12 cellular contexts compared by ENCODE assay signal in genomic region chr2:238684362-238685326, GRCh38.
DNase-seq lines count a peak whose midpoint lies in the region; ATAC-seq, FAIRE-seq and TF ChIP-seq lines count a peak whose summit lies in the region.
"Had no signal": no experiment of that assay in that cellular context is flagged by ENCODE, and none has a peak within 500 bp of the region (broad histone marks: within the 10 kb centered on the region; RNA-seq: fewer than 3 reads in every experiment).

No MANE protein-coding gene starts in this region.

- TF ChIP-seq EP300 in K562 (IDR thresholded peaks at IDR 0.05; ENCODE audit: low read length) = no peak

- no peak for FAIRE-seq in K562 (lab: Jason Lieb, UNC)

- 2% methylated on average over 7 of the region's 8 CpGs for WGBS in K562 (ENCODE audit: insufficient coverage, low coverage, missing lambda C conversion rate)

- CTCF ChIA-PET in activated naive CD4-positive, alpha-beta T cell treated with anti-CD3 and anti-CD28 coated beads, Interleukin-2, amount 10 ng/mL, durations not matched to agents 7 days and 5 days (lab: Charles Lee) = interaction anchor here (1.1 kb wide), 1 partner anchor 14 kb away, joined by 3 read pairs; no protein-coding TSS in a partner anchor
- CTCF ChIA-PET in K562 (lab: Yijun Ruan, JAX; ENCODE audit: low intra/inter-chr PET ratio) = no interaction called here

- H3K4me3 ChIP-seq in K562 = no peak overlapping the region
- no peak overlapping the region for H3K4me3 ChIP-seq in kidney epithelial cell (ENCODE audit: low read depth, low read length)
- no peak overlapping the region for H3K4me3 ChIP-seq in uterus

- TF ChIP-seq POLR2A in K562 (conservative IDR thresholded peaks at IDR 0.05) (no peak), uterus (IDR thresholded peaks at IDR 0.05) (no peak)

- no peaks in the 10 kb centered on the region for H3K9me3 Mint-ChIP-seq in activated naive CD4-positive, alpha-beta T cell treated with anti-CD3 and anti-CD28 coated beads, Interleukin-2, amount 50 U/mL, for 72 hours
- H3K9me3 Mint-ChIP-seq in activated naive CD4-positive, alpha-beta T cell treated with anti-CD3 and anti-CD28 coated beads, Interleukin-2, amount 10 ng/mL, durations not matched to agents 7 days and 5 days = no peaks in the 10 kb centered on the region

- in situ Hi-C loops in K562 (cut with MboI) = no loop called here

- H2AFZ ChIP-seq in K562 (ENCODE audit: low read depth, low read length) = no peak overlapping the region

- no peaks in the 10 kb centered on the region for H3K4me1 Mint-ChIP-seq in activated naive CD4-positive, alpha-beta T cell treated with anti-CD3 and anti-CD28 coated beads, Interleukin-2, amount 10 ng/mL, durations not matched to agents 7 days and 5 days

- no peaks in the 10 kb centered on the region for H3K9me1 ChIP-seq in K562 (ENCODE audit: control insufficient read depth, insufficient read depth, low read length)

- H3K9me3 ChIP-seq in K562 (replicated peaks; ENCODE audit: control insufficient read depth, insufficient read depth, low read depth, low read length) (no peaks in the 10 kb centered on the region), uterus (peaks cover 0 to 8% of the 10 kb centered on the region in 2 donors)

- H3K27me3 ChIP-seq in K562 (ENCODE audit: control insufficient read depth in 2 of 2, insufficient read depth in 2 of 2, low read length in 2 of 2) = peaks cover 0 to 12% of the 10 kb centered on the region in 2 experiments; a peak in 3 of 5 replicates
- no peaks in the 10 kb centered on the region for H3K27me3 ChIP-seq in kidney epithelial cell (ENCODE audit: control insufficient read depth, insufficient read depth, low read length)
- no peaks in the 10 kb centered on the region for H3K27me3 ChIP-seq in uterus

- H3K36me3 Mint-ChIP-seq in activated naive CD4-positive, alpha-beta T cell treated with anti-CD3 and anti-CD28 coated beads, Interleukin-2, amount 50 U/mL, for 72 hours = no peaks in the 10 kb centered on the region
- no peaks in the 10 kb centered on the region for H3K36me3 Mint-ChIP-seq in activated naive CD4-positive, alpha-beta T cell treated with anti-CD3 and anti-CD28 coated beads, Interleukin-2, amount 10 ng/mL, durations not matched to agents 7 days and 5 days

- H3K36me3 ChIP-seq in K562 (ENCODE audit: control insufficient read depth, insufficient read depth, low read length) = no peaks in the 10 kb centered on the region
- H3K36me3 ChIP-seq in kidney epithelial cell (ENCODE audit: control insufficient read depth, insufficient read depth, low read length) = no peaks in the 10 kb centered on the region
- H3K36me3 ChIP-seq in uterus = no peaks in the 10 kb centered on the region

- intact Hi-C loops in K562 (cut with micrococcal nuclease) (no loop called here), uterus (cut with DNase I; ENCODE audit: low total_unique reads) (no loop called here)

- ATAC-seq in activated naive CD4-positive, alpha-beta T cell treated with anti-CD3 and anti-CD28 coated beads, Interleukin-2, amount 50 U/mL, for 72 hours = peak; percentile 49 to 98
- ATAC-seq in K562 (no peak), GM18867 (IDR thresholded peaks at IDR 0.05; ENCODE audit: unreplicated experiment) (no peak), HG03469 (IDR thresholded peaks at IDR 0.05; ENCODE audit: unreplicated experiment) (no peak)

- no peak overlapping the region for H3K4me3 Mint-ChIP-seq in activated naive CD4-positive, alpha-beta T cell treated with anti-CD3 and anti-CD28 coated beads, Interleukin-2, amount 10 ng/mL, durations not matched to agents 7 days and 5 days

- H3K27ac ChIP-seq in K562 (ENCODE audit: extremely low read depth, low read depth, low read length) (no peak overlapping the region), uterus (peak overlapping the region; percentile 87 to 90)

- no peak overlapping the region for H3K9ac ChIP-seq in K562 (ENCODE audit: insufficient read depth in 1 of 2, low read depth in 2 of 2, low read length in 2 of 2)

- H4K20me1 ChIP-seq in K562 (replicated peaks; ENCODE audit: control insufficient read depth, insufficient read depth, low read length) = no peaks in the 10 kb centered on the region; the same call in 1 of the 2 replicates

- TF ChIP-seq CTCF in K562 (IDR thresholded peaks at IDR 0.05 in 2 of 3, conservative IDR thresholded peaks at IDR 0.05 in 1 of 3; ENCODE audit: insufficient read depth in 2 of 3, low read depth in 1 of 3, low read length in 3 of 3) (no peak), kidney epithelial cell (IDR thresholded peaks at IDR 0.05; ENCODE audit: insufficient read depth, low read length, poor library complexity, severe bottlenecking) (no peak), uterus (IDR thresholded peaks at IDR 0.05) (no peak)

- H3K27ac Mint-ChIP-seq in activated naive CD4-positive, alpha-beta T cell treated with anti-CD3 and anti-CD28 coated beads, Interleukin-2, amount 50 U/mL, for 72 hours = no peak overlapping the region
- no peak overlapping the region for H3K27ac Mint-ChIP-seq in activated naive CD4-positive, alpha-beta T cell treated with anti-CD3 and anti-CD28 coated beads, Interleukin-2, amount 10 ng/mL, durations not matched to agents 7 days and 5 days

- BruUV-seq in K562 (replicated peaks; lab: Mats Ljungman, UMichigan) = no TSS peak

- H3K4me1 ChIP-seq in K562 (replicated peaks in 1 of 2; ENCODE audit: control insufficient read depth in 2 of 2, insufficient read depth in 2 of 2, low read length in 2 of 2) (no peaks in the 10 kb centered on the region), uterus (peaks cover 0 to 11% of the 10 kb centered on the region in 2 donors)

- no peak for DNase-seq in activated naive CD4-positive, alpha-beta T cell treated with anti-CD3 and anti-CD28 coated beads, Interleukin-2, amount 50 U/mL, for 72 hours (ENCODE audit: low spot score in 2 of 2)
- no peak for DNase-seq in activated naive CD4-positive, alpha-beta T cell treated with anti-CD3 and anti-CD28 coated beads, Interleukin-2, amount 10 ng/mL, durations not matched to agents 7 days and 5 days
- DNase-seq in K562 (ENCODE audit: extremely low read depth in 1 of 4, low spot score in 3 of 4) = no peak
- DNase-seq in kidney epithelial cell (ENCODE audit: low read depth) = peak; percentile 29
- DNase-seq in uterus = peak; percentile 73 to 87
- no peak for DNase-seq in SHP77 (lab: John Stamatoyannopoulos, UW)
- DNase-seq: activated T-cell treated with anti-CD3 and anti-CD28 coated beads, Interleukin-2, amount 50 U/mL, for 1 hour; DMS153; NCI-H1694; stimulated activated naive CD4-positive, alpha-beta T cell treated with Interleukin-2 at 50 U/mL for 16 hours had no signal

- no peak overlapping the region for H3K4me2 ChIP-seq in K562 (ENCODE audit: insufficient read depth, low read length)

- H3K27me3 Mint-ChIP-seq in activated naive CD4-positive, alpha-beta T cell treated with anti-CD3 and anti-CD28 coated beads, Interleukin-2, amount 10 ng/mL, durations not matched to agents 7 days and 5 days = peaks cover 17% of the 10 kb centered on the region

- no peaks in the 10 kb centered on the region for H3K79me2 ChIP-seq in K562 (ENCODE audit: control insufficient read depth, insufficient read depth, low read length)

- TF ChIP-seq RAD21 in K562 (CRISPR knock-in tag; conservative IDR thresholded peaks at IDR 0.05 in 1 of 2, IDR thresholded peaks at IDR 0.05 in 1 of 2) = no peak

- POLR2A ChIA-PET in K562 (lab: Yijun Ruan, JAX) = interaction anchor here (0.8 kb wide), 1 partner anchor 314 kb away, joined by 3 read pairs; no protein-coding TSS in a partner anchor

TF ChIP-seq in K562, 482 proteins besides CTCF, POLR2A, EP300 and RAD21:
- peak; percentile 68 for TF ChIP-seq FOSL1 (tag; conservative IDR thresholded peaks at IDR 0.05)
- no peak for TF ChIP-seq REST (CRISPR knock-in tag; IDR thresholded peaks at IDR 0.05; ENCODE audit: low read depth)
- TF ChIP-seq CBFA2T3 (IDR thresholded peaks at IDR 0.05) = no peak
- no peak for TF ChIP-seq CCAR2 (IDR thresholded peaks at IDR 0.05; ENCODE audit: low read depth, low read length)

Comparison
In these comparisons a context has a peak if more than half of its experiments do, and no peak if none do; other contexts are left out.
1. ATAC-seq: peak in activated naive CD4-positive, alpha-beta T cell treated with anti-CD3 and anti-CD28 coated beads, Interleukin-2, amount 50 U/mL, for 72 hours (2 of 2); none in K562 (single experiment), GM18867 (single experiment) and HG03469 (single experiment).
2. DNase-seq: peak in kidney epithelial cell (single experiment) and uterus (2 of 2); none in activated naive CD4-positive, alpha-beta T cell treated with anti-CD3 and anti-CD28 coated beads, Interleukin-2, amount 50 U/mL, for 72 hours (0 of 2), activated naive CD4-positive, alpha-beta T cell treated with anti-CD3 and anti-CD28 coated beads, Interleukin-2, amount 10 ng/mL, durations not matched to agents 7 days and 5 days (single experiment), K562 (0 of 4) and SHP77 (0 of 2).